1 cellular context compared by ENCODE assay signal in genomic region chr1:30782361-30783243, GRCh38.
TF ChIP-seq lines count a peak whose summit lies in the region.

No MANE protein-coding gene starts in this region.

TF ChIP-seq in H1, 55 proteins besides CTCF, POLR2A, EP300 and RAD21 (continued from another document):
- TF ChIP-seq YY1 (IDR thresholded peaks at IDR 0.05; ENCODE audit: low read depth, low read length) (no peak), TEAD4 (IDR thresholded peaks at IDR 0.05; ENCODE audit: low read depth, low read length) (peak; percentile 90), KDM1A (IDR thresholded peaks at IDR 0.05; ENCODE audit: borderline replicate concordance, low read length) (0 out of 2 replicates have a peak, but pooled peaks have one; percentile 49), KDM4A (IDR thresholded peaks at IDR 0.05; ENCODE audit: low read depth, low read length, severe bottlenecking) (no peak), RXRA (IDR thresholded peaks at IDR 0.05; ENCODE audit: insufficient read depth, low read depth, low read length) (no peak), ASH2L (IDR thresholded peaks at IDR 0.05; ENCODE audit: low read length) (no peak), SIN3A (conservative IDR thresholded peaks at IDR 0.05 in 1 of 2, IDR thresholded peaks at IDR 0.05 in 1 of 2; ENCODE audit: low read depth in 1 of 2, low read length in 2 of 2) (peak in 1 of 2 experiments; percentile 29; a peak in 1 of 4 replicates), CHD7 (IDR thresholded peaks at IDR 0.05; ENCODE audit: insufficient replicate concordance, low read length) (no peak)
